Comparison of ENCODE assay signal across 1 cellular context in the genomic region with DNA sequence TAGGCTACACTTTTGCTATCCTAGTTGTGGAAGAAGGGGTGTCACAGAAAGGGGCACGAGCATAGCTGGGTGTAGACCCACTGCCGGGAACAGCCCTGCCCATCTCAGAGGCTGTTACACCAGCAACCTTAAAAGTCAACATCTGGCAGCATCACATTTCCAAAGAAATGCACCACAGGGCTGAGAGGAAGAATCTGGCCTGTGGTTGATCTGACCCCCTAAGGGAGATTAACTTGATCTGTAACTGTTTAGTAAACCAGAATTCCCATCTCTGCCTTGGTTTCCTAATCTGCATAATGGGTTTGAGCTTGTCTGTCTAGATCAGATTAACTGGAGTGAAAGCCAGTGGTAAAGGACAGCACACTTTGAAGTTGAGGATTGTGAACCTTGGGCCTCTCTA.
TF ChIP-seq lines count a peak whose summit lies in the region.

No MANE protein-coding gene starts in this region.

TF ChIP-seq in IMR-90, 13 proteins besides CTCF, POLR2A, EP300 and RAD21:
- TF ChIP-seq CHD1 (IDR thresholded peaks at IDR 0.05; ENCODE audit: low read depth, low read length) = no peak
- no peak for TF ChIP-seq SMC3 (IDR thresholded peaks at IDR 0.05; ENCODE audit: low read depth, low read length)
- TF ChIP-seq, protein P1, sequence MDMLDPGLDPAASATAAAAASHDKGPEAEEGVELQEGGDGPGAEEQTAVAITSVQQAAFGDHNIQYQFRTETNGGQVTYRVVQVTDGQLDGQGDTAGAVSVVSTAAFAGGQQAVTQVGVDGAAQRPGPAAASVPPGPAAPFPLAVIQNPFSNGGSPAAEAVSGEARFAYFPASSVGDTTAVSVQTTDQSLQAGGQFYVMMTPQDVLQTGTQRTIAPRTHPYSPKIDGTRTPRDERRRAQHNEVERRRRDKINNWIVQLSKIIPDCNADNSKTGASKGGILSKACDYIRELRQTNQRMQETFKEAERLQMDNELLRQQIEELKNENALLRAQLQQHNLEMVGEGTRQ (IDR thresholded peaks at IDR 0.05; ENCODE audit: low read depth, low read length) = no peak
- TF ChIP-seq MAZ (IDR thresholded peaks at IDR 0.05; ENCODE audit: borderline replicate concordance, low read depth, low read length) = no peak
- no peak for TF ChIP-seq CEBPB (IDR thresholded peaks at IDR 0.05; ENCODE audit: low read depth, low read length)
- no peak for TF ChIP-seq FOS (IDR thresholded peaks at IDR 0.05; ENCODE audit: low read depth, low read length)
- TF ChIP-seq RFX5 (IDR thresholded peaks at IDR 0.05; ENCODE audit: low read depth, low read length) = no peak
- TF ChIP-seq MXI1 (IDR thresholded peaks at IDR 0.05; ENCODE audit: borderline replicate concordance, low read depth, low read length) = no peak
- no peak for TF ChIP-seq BHLHE40 (IDR thresholded peaks at IDR 0.05; ENCODE audit: low read depth, low read length)
- TF ChIP-seq, protein P2, sequence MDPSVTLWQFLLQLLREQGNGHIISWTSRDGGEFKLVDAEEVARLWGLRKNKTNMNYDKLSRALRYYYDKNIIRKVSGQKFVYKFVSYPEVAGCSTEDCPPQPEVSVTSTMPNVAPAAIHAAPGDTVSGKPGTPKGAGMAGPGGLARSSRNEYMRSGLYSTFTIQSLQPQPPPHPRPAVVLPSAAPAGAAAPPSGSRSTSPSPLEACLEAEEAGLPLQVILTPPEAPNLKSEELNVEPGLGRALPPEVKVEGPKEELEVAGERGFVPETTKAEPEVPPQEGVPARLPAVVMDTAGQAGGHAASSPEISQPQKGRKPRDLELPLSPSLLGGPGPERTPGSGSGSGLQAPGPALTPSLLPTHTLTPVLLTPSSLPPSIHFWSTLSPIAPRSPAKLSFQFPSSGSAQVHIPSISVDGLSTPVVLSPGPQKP (IDR thresholded peaks at IDR 0.05; ENCODE audit: borderline replicate concordance, low read depth, low read length) = no peak
- no peak for TF ChIP-seq MAFK (IDR thresholded peaks at IDR 0.05; ENCODE audit: low read depth, low read length)
- TF ChIP-seq NFE2L2 (IDR thresholded peaks at IDR 0.05; ENCODE audit: low read depth, low read length) = no peak
- no peak for TF ChIP-seq RCOR1 (IDR thresholded peaks at IDR 0.05; ENCODE audit: insufficient replicate concordance, low read length)
